1 cellular context compared by ENCODE assay signal in genomic region chr12:47905313-47905730, GRCh38.
TF ChIP-seq lines count a peak whose summit lies in the region.

No MANE protein-coding gene starts in this region.

TF ChIP-seq in HEK293, 187 proteins besides CTCF, POLR2A, EP300 and RAD21 (continued from another document):
- TF ChIP-seq PRDM10 (tag by site-specific recombination; IDR thresholded peaks at IDR 0.05) (peak; percentile 3), ZNF239 (tag by site-specific recombination; IDR thresholded peaks at IDR 0.05) (no peak), PBX3 (CRISPR knock-in tag; IDR thresholded peaks at IDR 0.05) (no peak), IKZF3 (tag by site-specific recombination; IDR thresholded peaks at IDR 0.05) (peak; percentile 17; the same call in 1 of the 2 replicates), ZNF544 (tag by site-specific recombination; IDR thresholded peaks at IDR 0.05) (no peak), ZNF560 (tag by site-specific recombination; IDR thresholded peaks at IDR 0.05; ENCODE audit: borderline replicate concordance) (no peak), ZNF830 (tag by site-specific recombination; IDR thresholded peaks at IDR 0.05; ENCODE audit: low read depth) (no peak), ZNF488 (tag by site-specific recombination; IDR thresholded peaks at IDR 0.05) (no peak), ZBTB17 (tag by site-specific recombination; IDR thresholded peaks at IDR 0.05) (peak; percentile 65), ZNF654 (tag by site-specific recombination; IDR thresholded peaks at IDR 0.05; ENCODE audit: low read depth) (peak; percentile 25; the same call in 1 of the 2 replicates), OSR2 (tag by site-specific recombination; IDR thresholded peaks at IDR 0.05) (no peak), ZNF311 (tag by site-specific recombination; IDR thresholded peaks at IDR 0.05; ENCODE audit: borderline replicate concordance) (no peak), ZNF561 (tag by site-specific recombination; IDR thresholded peaks at IDR 0.05; ENCODE audit: borderline replicate concordance) (no peak; the same call in 1 of the 2 replicates), GLI4 (tag by site-specific recombination; IDR thresholded peaks at IDR 0.05) (no peak), ZNF704 (tag by site-specific recombination; IDR thresholded peaks at IDR 0.05) (no peak), ZFHX2 (tag by site-specific recombination; conservative IDR thresholded peaks at IDR 0.05) (no peak), PRDM4 (tag by site-specific recombination; IDR thresholded peaks at IDR 0.05) (no peak), ZNF148 (tag by site-specific recombination; IDR thresholded peaks at IDR 0.05; ENCODE audit: borderline replicate concordance) (no peak), BCL11A (tag by site-specific recombination; IDR thresholded peaks at IDR 0.05; ENCODE audit: low read depth) (peak; percentile 60), KLF17 (tag by site-specific recombination; IDR thresholded peaks at IDR 0.05) (peak; percentile 21; the same call in 1 of the 2 replicates), SCRT2 (tag by site-specific recombination; IDR thresholded peaks at IDR 0.05) (peak; percentile 99), ZNF223 (tag by site-specific recombination; IDR thresholded peaks at IDR 0.05) (no peak), ZNF629 (tag by site-specific recombination; IDR thresholded peaks at IDR 0.05) (peak; percentile 37; the same call in 1 of the 2 replicates), ZNF132 (tag by site-specific recombination; IDR thresholded peaks at IDR 0.05; ENCODE audit: borderline replicate concordance) (no peak), ZNF23 (tag by site-specific recombination; IDR thresholded peaks at IDR 0.05; ENCODE audit: borderline replicate concordance) (no peak), ZNF600 (tag by site-specific recombination; IDR thresholded peaks at IDR 0.05) (peak; percentile 64), ZNF549 (tag by site-specific recombination; IDR thresholded peaks at IDR 0.05) (no peak), ZNF473 (tag by site-specific recombination; IDR thresholded peaks at IDR 0.05) (no peak), ZNF394 (tag by site-specific recombination; IDR thresholded peaks at IDR 0.05; ENCODE audit: borderline replicate concordance) (peak; percentile 29; the same call in 1 of the 2 replicates), ZNF837 (tag by site-specific recombination; IDR thresholded peaks at IDR 0.05) (no peak), ZNF266 (tag by site-specific recombination; IDR thresholded peaks at IDR 0.05; ENCODE audit: low read depth) (no peak), REST (tag by site-specific recombination; IDR thresholded peaks at IDR 0.05) (no peak), ZBTB7A (tag by site-specific recombination; IDR thresholded peaks at IDR 0.05; ENCODE audit: low read depth) (no peak), ZSCAN30 (tag by site-specific recombination; IDR thresholded peaks at IDR 0.05) (peak; percentile 65), ZSCAN18 (tag by site-specific recombination; IDR thresholded peaks at IDR 0.05) (no peak), YY2 (tag by site-specific recombination; IDR thresholded peaks at IDR 0.05) (no peak), ZNF37A (tag by site-specific recombination; IDR thresholded peaks at IDR 0.05) (no peak), ZNF350 (tag by site-specific recombination; IDR thresholded peaks at IDR 0.05) (no peak), ZNF548 (tag by site-specific recombination; IDR thresholded peaks at IDR 0.05) (no peak), ZNF571 (tag by site-specific recombination; IDR thresholded peaks at IDR 0.05) (no peak)
